In genomic region chr10:103856497-103857175, GRCh38 we compare ENCODE assay signal across 11 cellular contexts. TPM values are rescaled to one million over a fixed set of nuclear protein-coding genes. Genes with fewer than 3 reads are reported as not detected.
DNase-seq lines count a peak whose midpoint lies in the region; ATAC-seq and TF ChIP-seq lines count a peak whose summit lies in the region.
"Had no signal": no experiment of that assay in that cellular context is flagged by ENCODE, and none has a peak within 500 bp of the region (broad histone marks: within the 10 kb centered on the region; RNA-seq: fewer than 3 reads in every experiment).

No MANE protein-coding gene starts in this region.

- H3K36me3 ChIP-seq in adrenal gland (replicated peaks in 1 of 2) = no peaks in the 10 kb centered on the region
- H3K36me3 ChIP-seq: upper lobe of left lung had no signal

- H3K27ac ChIP-seq in adrenal gland = no peak overlapping the region

- CTCF ChIA-PET in WTC11 (lab: Charles Lee) = interaction anchor here (0.6 to 6.4 kb wide), 19 partner anchors 9 to 1057 kb away, joined by 3 to 64 read pairs (median 4); no protein-coding TSS in a partner anchor

- TF ChIP-seq CTCF in WTC11 (IDR thresholded peaks at IDR 0.05) (no peak), adrenal gland (IDR thresholded peaks at IDR 0.05) (no peak)

- 87 to 92% (median 90%) methylated on average over 8 of the region's 8 CpGs for WGBS in adrenal gland, 4 donors

- peaks cover 7 to 33% of the 10 kb centered on the region in 2 donors for H3K4me1 ChIP-seq in adrenal gland (replicated peaks in 1 of 2)

- DNase-seq in activated T-cell treated with anti-CD3 and anti-CD28 coated beads, Interleukin-2, amount 50 U/mL, for 4 hours = no peak
- DNase-seq in activated T-cell treated with anti-CD3 and anti-CD28 coated beads, Interleukin-2, amount 50 U/mL, for 1 hour = no peak
- DNase-seq in WTC11 (ENCODE audit: low spot score) = no peak
- no peak for DNase-seq in stimulated activated naive B cell treated with anti-CD40 and anti-IgM and Interleukin-4, amounts not matched to agents 10 μg/mL and 1 μg/mL and 100 μg/mL, for 72 hours
- DNase-seq in stimulated activated naive CD4-positive, alpha-beta T cell treated with Interleukin-2 at 50 U/mL for 16 hours (lab: John Stamatoyannopoulos, UW) = no peak
- no peak for DNase-seq in HT-29 (ENCODE audit: low spot score)
- no peak for DNase-seq in adrenal gland
- DNase-seq: NCI-H2171, T1000, upper lobe of left lung had no signal

- H3K4me1 Mint-ChIP-seq in activated T-cell treated with anti-CD3 and anti-CD28 coated beads, Interleukin-2, amount 50 U/mL, for 4 hours (ENCODE audit: low read depth) = peaks cover 14% of the 10 kb centered on the region
- H3K4me1 Mint-ChIP-seq in WTC11 = peaks cover 22% of the 10 kb centered on the region
- peaks cover 11 to 17% of the 10 kb centered on the region in 2 donors for H3K4me1 Mint-ChIP-seq in stimulated activated naive B cell treated with anti-CD40 and anti-IgM and Interleukin-4, amounts not matched to agents 10 μg/mL and 1 μg/mL and 100 μg/mL, for 72 hours

- POLR2A ChIA-PET in WTC11 (lab: Charles Lee) = interaction anchor here (0.6 to 1.2 kb wide), 3 partner anchors 99 to 144 kb away, joined by 3 to 6 read pairs (median 3); no protein-coding TSS in a partner anchor

- TF ChIP-seq POLR2A in adrenal gland (IDR thresholded peaks at IDR 0.05) = no peak

- peak overlapping the region; percentile 66 for H3K4me3 Mint-ChIP-seq in activated T-cell treated with anti-CD3 and anti-CD28 coated beads, Interleukin-2, amount 50 U/mL, for 4 hours
- H3K4me3 Mint-ChIP-seq in WTC11 = peak overlapping the region; percentile 75
- H3K4me3 Mint-ChIP-seq in stimulated activated naive B cell treated with anti-CD40 and anti-IgM and Interleukin-4, amounts not matched to agents 10 μg/mL and 1 μg/mL and 100 μg/mL, for 72 hours = peak overlapping the region; percentile 23 to 62

- no peaks in the 10 kb centered on the region for H3K9me3 ChIP-seq in adrenal gland (replicated peaks in 1 of 3)
- H3K9me3 ChIP-seq: upper lobe of left lung had no signal

- no peak for ATAC-seq in activated T-cell treated with anti-CD3 and anti-CD28 coated beads, Interleukin-2, amount 50 U/mL, for 4 hours
- no peak for ATAC-seq in WTC11
- ATAC-seq in stimulated activated naive B cell treated with anti-CD40 and anti-IgM and Interleukin-4, amounts not matched to agents 10 μg/mL and 1 μg/mL and 100 μg/mL, for 72 hours (replicated peaks) = no peak

- H3K4me3 ChIP-seq in iPS-11a (ENCODE audit: low read depth, low read length) = peak overlapping the region; percentile 60
- H3K4me3 ChIP-seq in adrenal gland = no peak overlapping the region

- no peak overlapping the region for H3K27ac Mint-ChIP-seq in WTC11
- no peak overlapping the region for H3K27ac Mint-ChIP-seq in stimulated activated naive B cell treated with anti-CD40 and anti-IgM and Interleukin-4, amounts not matched to agents 10 μg/mL and 1 μg/mL and 100 μg/mL, for 72 hours

- no peaks in the 10 kb centered on the region for H3K27me3 ChIP-seq in adrenal gland

- no peaks in the 10 kb centered on the region for H3K9me3 Mint-ChIP-seq in activated T-cell treated with anti-CD3 and anti-CD28 coated beads, Interleukin-2, amount 50 U/mL, for 4 hours
- no peaks in the 10 kb centered on the region for H3K9me3 Mint-ChIP-seq in WTC11
- H3K9me3 Mint-ChIP-seq in stimulated activated naive B cell treated with anti-CD40 and anti-IgM and Interleukin-4, amounts not matched to agents 10 μg/mL and 1 μg/mL and 100 μg/mL, for 72 hours = no peaks in the 10 kb centered on the region

- H3K27me3 Mint-ChIP-seq in activated T-cell treated with anti-CD3 and anti-CD28 coated beads, Interleukin-2, amount 50 U/mL, for 4 hours (ENCODE audit: low read depth) = peaks cover 32% of the 10 kb centered on the region
- peaks cover 43% of the 10 kb centered on the region for H3K27me3 Mint-ChIP-seq in WTC11 (ENCODE audit: low read depth)
- H3K27me3 Mint-ChIP-seq in stimulated activated naive B cell treated with anti-CD40 and anti-IgM and Interleukin-4, amounts not matched to agents 10 μg/mL and 1 μg/mL and 100 μg/mL, for 72 hours = peaks cover 44 to 47% of the 10 kb centered on the region in 2 donors

- intact Hi-C loops in adrenal gland (cut with DNase I) = no loop called here

- peaks cover 3% of the 10 kb centered on the region for H3K36me3 Mint-ChIP-seq in activated T-cell treated with anti-CD3 and anti-CD28 coated beads, Interleukin-2, amount 50 U/mL, for 4 hours (ENCODE audit: insufficient read depth)
- no peaks in the 10 kb centered on the region for H3K36me3 Mint-ChIP-seq in WTC11
- no peaks in the 10 kb centered on the region for H3K36me3 Mint-ChIP-seq in stimulated activated naive B cell treated with anti-CD40 and anti-IgM and Interleukin-4, amounts not matched to agents 10 μg/mL and 1 μg/mL and 100 μg/mL, for 72 hours

TF ChIP-seq in WTC11, 78 proteins besides CTCF, POLR2A, EP300 and RAD21 (continues in another document):
- TF ChIP-seq MYBL2 (CRISPR knock-in tag; IDR thresholded peaks at IDR 0.05) (no peak), E2F5 (CRISPR knock-in tag; IDR thresholded peaks at IDR 0.05) (no peak), AFF4 (CRISPR knock-in tag; IDR thresholded peaks at IDR 0.05; ENCODE audit: borderline replicate concordance) (no peak), USF2 (CRISPR knock-in tag; IDR thresholded peaks at IDR 0.05) (no peak), NR2C2 (CRISPR knock-in tag; IDR thresholded peaks at IDR 0.05) (no peak), ERG (CRISPR knock-in tag; IDR thresholded peaks at IDR 0.05) (no peak)

RNA-seq across cellular contexts. Expression of gene SH3PXD2A, which starts 1.3 kb away (rescaled TPM):
- 1 to 10 TPM; 2.4 to 2.8 (median 2.4) TPM for total RNA-seq in activated T-cell treated with anti-CD3 and anti-CD28 coated beads, Interleukin-2, amount 50 U/mL, for 4 hours
- 15.7 to 17.9 TPM (median 17.4 TPM) in 3 replicates for total RNA-seq in WTC11 (2021)
- total RNA-seq in HT-29 (2014; rRNA removed; shearing (Covaris generic)) = 2.7 and 3.0 TPM in 2 replicates
- 10 to 100 TPM; 14.6 to 34.5 (median 20.1) TPM for total RNA-seq in adrenal gland
- polyA plus RNA-seq in adrenal gland = 10 to 100 TPM; 10.4 to 19.2 (median 10.5) TPM
